13 cellular contexts compared by ENCODE assay signal in the genomic region with DNA sequence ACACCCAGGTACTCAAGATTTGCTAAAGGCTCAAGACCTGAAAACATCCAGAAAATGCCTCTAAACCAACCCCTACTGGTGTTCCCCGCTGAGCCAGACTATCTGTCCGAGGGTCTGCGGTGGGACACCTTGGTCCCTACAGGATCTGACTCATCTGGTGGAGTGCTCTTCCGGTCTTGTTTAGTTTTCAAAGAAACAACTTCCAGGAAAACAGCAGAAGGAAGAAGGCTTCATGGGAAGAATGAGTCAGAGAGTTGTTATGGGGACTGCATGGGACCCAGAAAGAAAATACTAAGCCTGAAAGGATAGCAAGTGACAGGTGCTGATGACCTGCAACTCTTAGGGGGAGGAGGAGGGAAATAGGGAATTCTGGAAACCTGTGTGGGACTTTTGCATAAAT. TPM values are rescaled to one million over a fixed set of nuclear protein-coding genes. Genes with fewer than 3 reads are reported as not detected.
DNase-seq lines count a peak whose midpoint lies in the region; ATAC-seq and TF ChIP-seq lines count a peak whose summit lies in the region.
"Had no signal": no experiment of that assay in that cellular context is flagged by ENCODE, and none has a peak within 500 bp of the region (broad histone marks: within the 10 kb centered on the region; RNA-seq: fewer than 3 reads in every experiment).

No MANE protein-coding gene starts in this region.

- no peaks in the 10 kb centered on the region for H3K9me3 Mint-ChIP-seq in activated naive CD4-positive, alpha-beta T cell treated with anti-CD3 and anti-CD28 coated beads, Interleukin-2, amount 50 U/mL, for 24 hours
- no peaks in the 10 kb centered on the region for H3K9me3 Mint-ChIP-seq in stimulated activated effector memory CD8-positive, alpha-beta T cell treated with anti-CD3 and anti-CD28 coated beads, Interleukin-12 subunit alpha, Interleukin-12 subunit beta, amount 100 ng/mL, for 72 hours
- H3K9me3 Mint-ChIP-seq: memory B cell had no signal

- no peak for TF ChIP-seq CTCF in Peyer's patch (IDR thresholded peaks at IDR 0.05)

- peaks cover 3% of the 10 kb centered on the region for H3K36me3 Mint-ChIP-seq in activated naive CD4-positive, alpha-beta T cell treated with anti-CD3 and anti-CD28 coated beads, Interleukin-2, amount 50 U/mL, for 24 hours
- H3K36me3 Mint-ChIP-seq in stimulated activated effector memory CD8-positive, alpha-beta T cell treated with anti-CD3 and anti-CD28 coated beads, Interleukin-12 subunit alpha, Interleukin-12 subunit beta, amount 100 ng/mL, for 72 hours: no peaks in the 10 kb centered on the region

- ATAC-seq in stimulated activated effector memory CD8-positive, alpha-beta T cell treated with anti-CD3 and anti-CD28 coated beads, Interleukin-12 subunit alpha, Interleukin-12 subunit beta, amount 100 ng/mL, for 72 hours: no peak
- no peak for ATAC-seq in GM19328 (IDR thresholded peaks at IDR 0.05; ENCODE audit: unreplicated experiment)

- H3K4me3 Mint-ChIP-seq in activated naive CD4-positive, alpha-beta T cell treated with anti-CD3 and anti-CD28 coated beads, Interleukin-2, amount 50 U/mL, for 24 hours: no peak overlapping the region
- H3K4me3 Mint-ChIP-seq in stimulated activated effector memory CD8-positive, alpha-beta T cell treated with anti-CD3 and anti-CD28 coated beads, Interleukin-12 subunit alpha, Interleukin-12 subunit beta, amount 100 ng/mL, for 72 hours: no peak overlapping the region
- H3K4me3 Mint-ChIP-seq: memory B cell had no signal

- peak overlapping the region in 3 of 4 donors; percentile 40 to 75 (median 68) for H3K27ac ChIP-seq in Peyer's patch
- H3K27ac ChIP-seq: brain microvascular endothelial cell had no signal

- no peaks in the 10 kb centered on the region for H3K36me3 ChIP-seq in Peyer's patch
- H3K36me3 ChIP-seq: brain microvascular endothelial cell had no signal

- H3K27ac Mint-ChIP-seq in activated naive CD4-positive, alpha-beta T cell treated with anti-CD3 and anti-CD28 coated beads, Interleukin-2, amount 50 U/mL, for 24 hours: peak overlapping the region; percentile 76
- H3K27ac Mint-ChIP-seq in stimulated activated effector memory CD8-positive, alpha-beta T cell treated with anti-CD3 and anti-CD28 coated beads, Interleukin-12 subunit alpha, Interleukin-12 subunit beta, amount 100 ng/mL, for 72 hours: peak overlapping the region; percentile 80
- H3K27ac Mint-ChIP-seq: progenitor cell of endocrine pancreas had no signal

- no peak for DNase-seq in activated naive CD4-positive, alpha-beta T cell treated with Interleukin-2 at 50 U/mL for 16 hours
- DNase-seq in Peyer's patch: no peak
- DNase-seq in dermis blood vessel endothelial cell: peak; percentile 25
- no peak for DNase-seq in stimulated activated effector memory CD8-positive, alpha-beta T cell treated with anti-CD3 and anti-CD28 coated beads, Interleukin-12 subunit alpha, Interleukin-12 subunit beta, amount 100 ng/mL, for 72 hours (ENCODE audit: low spot score in 2 of 2)
- no peak for DNase-seq in NCI-H226
- DNase-seq in C1 segment of cervical spinal cord (lab: John Stamatoyannopoulos, UW): no peak
- DNase-seq: activated CD8-positive, alpha-beta memory T cell treated with anti-CD3 and anti-CD28 coated beads, Interleukin-2, amount 50 U/mL, for 4 hours; erythroblast had no signal

- TF ChIP-seq POLR2A in Peyer's patch (IDR thresholded peaks at IDR 0.05): no peak

- H3K4me3 ChIP-seq in Peyer's patch: no peak overlapping the region

- no peaks in the 10 kb centered on the region for H3K27me3 ChIP-seq in Peyer's patch
- H3K27me3 ChIP-seq: brain microvascular endothelial cell had no signal

- peaks cover 0 to 37% (median 18%) of the 10 kb centered on the region in 4 donors for H3K4me1 ChIP-seq in Peyer's patch

- H3K4me1 Mint-ChIP-seq in activated naive CD4-positive, alpha-beta T cell treated with anti-CD3 and anti-CD28 coated beads, Interleukin-2, amount 50 U/mL, for 24 hours: peaks cover 63% of the 10 kb centered on the region
- peaks cover 55% of the 10 kb centered on the region for H3K4me1 Mint-ChIP-seq in stimulated activated effector memory CD8-positive, alpha-beta T cell treated with anti-CD3 and anti-CD28 coated beads, Interleukin-12 subunit alpha, Interleukin-12 subunit beta, amount 100 ng/mL, for 72 hours

- H3K27me3 Mint-ChIP-seq in activated naive CD4-positive, alpha-beta T cell treated with anti-CD3 and anti-CD28 coated beads, Interleukin-2, amount 50 U/mL, for 24 hours: no peaks in the 10 kb centered on the region
- H3K27me3 Mint-ChIP-seq: memory B cell, progenitor cell of endocrine pancreas had no signal

- no peaks in the 10 kb centered on the region for H3K9me3 ChIP-seq in Peyer's patch

RNA-seq across cellular contexts. Expression of gene ZFP36L2, which starts 41.3 kb away (rescaled TPM):
- total RNA-seq in Peyer's patch (100 to 1,000 TPM in 3 of 4 donors, 10 to 100 TPM in 1; 90.4 to 227 (median 148) TPM), dermis blood vessel endothelial cell (13.1 and 30.7 TPM in 2 replicates)
